ENCODE assay signal across 20 cellular contexts in genomic region chr3:120040813-120041377, GRCh38.
"Had no signal": no experiment of that assay in that cellular context is flagged by ENCODE, and none has a peak within 500 bp of the region (broad histone marks: within the 10 kb centered on the region; RNA-seq: fewer than 3 reads in every experiment).

No MANE protein-coding gene starts in this region.

- H3K36me3 ChIP-seq: cardiac muscle cell, neutrophil, transverse colon had no signal

- ATAC-seq: activated CD8-positive, alpha-beta T cell treated with anti-CD3 and anti-CD28 coated beads for 36 hours; activated T-helper 17 cell treated with anti-CD3 and anti-CD28 coated beads, Interleukin-2, amount 50 U/mL, for 72 hours; gastroesophageal sphincter; left colon had no signal

- DNase-seq: activated CD4-positive, alpha-beta T cell treated with anti-CD3 and anti-CD28 coated beads for 48 hours; activated CD4-positive, CD25-positive, alpha-beta regulatory T cell; activated naive CD4-positive, alpha-beta T cell; activated naive CD8-positive, alpha-beta T cell treated with anti-CD3 and anti-CD28 coated beads for 36 hours; activated T-cell treated with anti-CD3 and anti-CD28 coated beads, Interleukin-2, amount 50 U/mL, for 1 hour; amniotic stem cell; heart right ventricle; left colon; mammary epithelial cell; SK-N-SH; stimulated activated naive CD4-positive, alpha-beta T cell; transverse colon had no signal

- H3K27ac Mint-ChIP-seq: activated CD8-positive, alpha-beta T cell treated with anti-CD3 and anti-CD28 coated beads for 36 hours; activated naive CD8-positive, alpha-beta T cell treated with anti-CD3 and anti-CD28 coated beads for 36 hours; activated T-helper 17 cell treated with anti-CD3 and anti-CD28 coated beads, Interleukin-2, amount 50 U/mL, for 72 hours; T-helper 2 cell treated with Interferon-gamma antibody and Interleukin-4, amounts not matched to agents 5 μg/mL and 100 μg/mL, for 36 hours had no signal

- H3K4me1 ChIP-seq: gastroesophageal sphincter, parathyroid adenoma, suprapubic skin had no signal

- H3K27ac ChIP-seq: cardiac muscle cell, gastroesophageal sphincter, heart right ventricle, neutrophil, parathyroid adenoma, suprapubic skin, transverse colon had no signal

- H3K4me3 ChIP-seq: cardiac muscle cell, gastroesophageal sphincter, heart right ventricle, suprapubic skin, transverse colon had no signal

- H3K27me3 Mint-ChIP-seq: activated CD8-positive, alpha-beta T cell treated with anti-CD3 and anti-CD28 coated beads for 36 hours; activated naive CD8-positive, alpha-beta T cell treated with anti-CD3 and anti-CD28 coated beads for 36 hours; activated T-helper 17 cell treated with anti-CD3 and anti-CD28 coated beads, Interleukin-2, amount 50 U/mL, for 72 hours had no signal

- H3K27me3 ChIP-seq: cardiac muscle cell, gastroesophageal sphincter, heart right ventricle, neutrophil, suprapubic skin, transverse colon had no signal

- H3K4me3 Mint-ChIP-seq: activated CD8-positive, alpha-beta T cell treated with anti-CD3 and anti-CD28 coated beads for 36 hours; activated naive CD8-positive, alpha-beta T cell treated with anti-CD3 and anti-CD28 coated beads for 36 hours; activated T-helper 17 cell treated with anti-CD3 and anti-CD28 coated beads, Interleukin-2, amount 50 U/mL, for 72 hours; T-helper 2 cell treated with Interferon-gamma antibody and Interleukin-4, amounts not matched to agents 5 μg/mL and 100 μg/mL, for 36 hours had no signal
